ENCODE assay signal across 1 cellular context in genomic region chr14:23641915-23642588, GRCh38.
TF ChIP-seq lines count a peak whose summit lies in the region.

No MANE protein-coding gene starts in this region.

TF ChIP-seq in H1, 55 proteins besides CTCF, POLR2A, EP300 and RAD21 (continued from another document):
- TF ChIP-seq KDM1A (IDR thresholded peaks at IDR 0.05; ENCODE audit: borderline replicate concordance, low read length) (no peak), RXRA (IDR thresholded peaks at IDR 0.05; ENCODE audit: insufficient read depth, low read depth, low read length) (no peak), SIRT6 (IDR thresholded peaks at IDR 0.05; ENCODE audit: low read length) (no peak), CHD7 (IDR thresholded peaks at IDR 0.05; ENCODE audit: insufficient replicate concordance, low read length) (no peak), EZH2 (IDR thresholded peaks at IDR 0.05; ENCODE audit: low read depth, low read length, severe bottlenecking) (no peak), ZNF274 (IDR thresholded peaks at IDR 0.05; ENCODE audit: borderline replicate concordance, extremely low read depth, low read length) (no peak), JUND (IDR thresholded peaks at IDR 0.05; ENCODE audit: low read length) (no peak)
TF ChIP-seq in H1: peak in this region for 0.
